1 cellular context compared by ENCODE assay signal in the genomic region with DNA sequence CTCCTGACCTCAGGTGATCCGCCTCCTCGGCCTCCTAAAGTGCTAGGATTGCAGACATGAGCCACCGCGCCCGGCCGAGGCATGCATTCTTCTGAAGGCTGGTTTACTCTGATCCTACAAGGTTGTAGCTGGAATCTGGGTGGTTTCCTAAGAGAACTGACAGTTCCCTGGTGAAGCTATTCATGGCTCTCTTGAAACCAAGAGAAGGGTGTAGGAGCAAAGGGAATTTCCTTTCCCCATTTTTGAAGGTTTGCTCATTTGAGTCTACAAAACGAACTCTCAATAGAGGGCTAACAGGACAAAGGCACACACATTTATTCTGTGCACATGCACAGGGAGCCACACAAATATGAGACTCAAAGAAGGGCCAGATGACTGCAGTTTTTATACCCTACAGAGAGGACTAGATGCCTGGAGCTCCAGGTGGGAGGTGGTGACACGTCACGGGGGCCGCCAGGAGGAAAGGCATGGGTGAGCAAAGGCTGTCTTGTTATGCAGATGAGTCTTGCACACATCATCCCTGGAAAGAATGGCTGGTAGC.
TF ChIP-seq lines count a peak whose summit lies in the region.

No MANE protein-coding gene starts in this region.

TF ChIP-seq in HCT116, 20 proteins besides CTCF, POLR2A, EP300 and RAD21 (continued from another document):
- TF ChIP-seq, protein P1, sequence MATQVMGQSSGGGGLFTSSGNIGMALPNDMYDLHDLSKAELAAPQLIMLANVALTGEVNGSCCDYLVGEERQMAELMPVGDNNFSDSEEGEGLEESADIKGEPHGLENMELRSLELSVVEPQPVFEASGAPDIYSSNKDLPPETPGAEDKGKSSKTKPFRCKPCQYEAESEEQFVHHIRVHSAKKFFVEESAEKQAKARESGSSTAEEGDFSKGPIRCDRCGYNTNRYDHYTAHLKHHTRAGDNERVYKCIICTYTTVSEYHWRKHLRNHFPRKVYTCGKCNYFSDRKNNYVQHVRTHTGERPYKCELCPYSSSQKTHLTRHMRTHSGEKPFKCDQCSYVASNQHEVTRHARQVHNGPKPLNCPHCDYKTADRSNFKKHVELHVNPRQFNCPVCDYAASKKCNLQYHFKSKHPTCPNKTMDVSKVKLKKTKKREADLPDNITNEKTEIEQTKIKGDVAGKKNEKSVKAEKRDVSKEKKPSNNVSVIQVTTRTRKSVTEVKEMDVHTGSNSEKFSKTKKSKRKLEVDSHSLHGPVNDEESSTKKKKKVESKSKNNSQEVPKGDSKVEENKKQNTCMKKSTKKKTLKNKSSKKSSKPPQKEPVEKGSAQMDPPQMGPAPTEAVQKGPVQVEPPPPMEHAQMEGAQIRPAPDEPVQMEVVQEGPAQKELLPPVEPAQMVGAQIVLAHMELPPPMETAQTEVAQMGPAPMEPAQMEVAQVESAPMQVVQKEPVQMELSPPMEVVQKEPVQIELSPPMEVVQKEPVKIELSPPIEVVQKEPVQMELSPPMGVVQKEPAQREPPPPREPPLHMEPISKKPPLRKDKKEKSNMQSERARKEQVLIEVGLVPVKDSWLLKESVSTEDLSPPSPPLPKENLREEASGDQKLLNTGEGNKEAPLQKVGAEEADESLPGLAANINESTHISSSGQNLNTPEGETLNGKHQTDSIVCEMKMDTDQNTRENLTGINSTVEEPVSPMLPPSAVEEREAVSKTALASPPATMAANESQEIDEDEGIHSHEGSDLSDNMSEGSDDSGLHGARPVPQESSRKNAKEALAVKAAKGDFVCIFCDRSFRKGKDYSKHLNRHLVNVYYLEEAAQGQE (IDR thresholded peaks at IDR 0.05; ENCODE audit: low read depth), result no peak
- TF ChIP-seq, protein P2, sequence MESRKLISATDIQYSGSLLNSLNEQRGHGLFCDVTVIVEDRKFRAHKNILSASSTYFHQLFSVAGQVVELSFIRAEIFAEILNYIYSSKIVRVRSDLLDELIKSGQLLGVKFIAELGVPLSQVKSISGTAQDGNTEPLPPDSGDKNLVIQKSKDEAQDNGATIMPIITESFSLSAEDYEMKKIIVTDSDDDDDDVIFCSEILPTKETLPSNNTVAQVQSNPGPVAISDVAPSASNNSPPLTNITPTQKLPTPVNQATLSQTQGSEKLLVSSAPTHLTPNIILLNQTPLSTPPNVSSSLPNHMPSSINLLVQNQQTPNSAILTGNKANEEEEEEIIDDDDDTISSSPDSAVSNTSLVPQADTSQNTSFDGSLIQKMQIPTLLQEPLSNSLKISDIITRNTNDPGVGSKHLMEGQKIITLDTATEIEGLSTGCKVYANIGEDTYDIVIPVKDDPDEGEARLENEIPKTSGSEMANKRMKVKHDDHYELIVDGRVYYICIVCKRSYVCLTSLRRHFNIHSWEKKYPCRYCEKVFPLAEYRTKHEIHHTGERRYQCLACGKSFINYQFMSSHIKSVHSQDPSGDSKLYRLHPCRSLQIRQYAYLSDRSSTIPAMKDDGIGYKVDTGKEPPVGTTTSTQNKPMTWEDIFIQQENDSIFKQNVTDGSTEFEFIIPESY (IDR thresholded peaks at IDR 0.05; ENCODE audit: extremely low read depth, insufficient replicate concordance, low read length), result no peak
- peak; percentile 9 for TF ChIP-seq YY1 (IDR thresholded peaks at IDR 0.05; ENCODE audit: extremely low read depth, insufficient replicate concordance, low read depth, low read length)
TF ChIP-seq in HCT116: peak in this region for 1.
